In the genomic region with DNA sequence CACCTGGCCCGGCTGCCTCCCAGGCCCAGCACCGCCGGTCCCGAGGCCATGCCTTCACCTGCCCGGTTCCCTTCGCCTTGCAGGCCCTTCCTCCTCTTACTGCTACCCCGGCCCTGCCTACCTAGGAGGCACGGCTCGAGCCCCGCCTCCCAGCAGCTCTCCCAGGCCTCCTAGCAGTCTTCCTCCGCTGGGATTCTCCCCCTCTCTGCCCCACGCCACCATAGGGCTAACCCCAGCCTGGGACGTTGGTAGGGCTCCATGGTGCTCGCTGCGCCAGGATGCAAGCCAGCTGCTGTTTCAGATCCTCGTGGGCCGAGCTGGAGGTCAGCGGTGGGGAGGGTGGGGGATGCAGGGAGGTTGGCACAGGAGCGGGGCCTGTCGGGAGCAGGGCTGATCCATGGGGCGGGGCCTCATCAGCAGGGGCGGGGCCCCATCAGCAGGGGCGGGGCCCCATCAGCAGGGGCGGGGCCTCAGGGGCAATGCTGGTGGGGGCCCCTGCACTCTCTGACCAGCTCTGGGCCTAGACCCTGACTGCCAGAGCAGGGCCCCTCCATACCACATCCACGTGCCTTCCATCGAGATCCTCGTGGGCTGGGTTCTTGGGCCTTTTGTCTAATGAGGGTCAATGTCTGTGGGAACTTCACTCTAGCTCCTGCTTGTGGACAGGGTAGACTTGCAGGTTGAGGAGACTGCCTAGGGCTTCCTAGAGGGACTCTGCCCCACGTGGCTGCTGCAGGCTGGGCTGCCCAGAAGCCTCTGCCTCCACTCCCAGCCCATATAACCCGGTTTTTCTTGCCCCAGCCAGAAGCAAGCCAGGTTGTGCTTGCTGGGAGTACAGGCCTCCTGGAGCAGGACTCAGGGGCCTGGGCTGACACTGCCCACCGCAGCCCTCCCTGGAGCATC, we compare ENCODE assay signal across 7 cellular contexts.
DNase-seq lines count a peak whose midpoint lies in the region; ATAC-seq and TF ChIP-seq lines count a peak whose summit lies in the region.

No MANE protein-coding gene starts in this region.

- no peaks in the 10 kb centered on the region for H3K4me1 Mint-ChIP-seq in endodermal cell

- H3K4me1 ChIP-seq in endodermal cell (ENCODE audit: control insufficient read depth, insufficient read depth, low read length) (no peaks in the 10 kb centered on the region), neutrophil (ENCODE audit: control insufficient read depth in 1 of 2, insufficient read depth in 1 of 2, low read depth in 1 of 2, low read length in 1 of 2) (peaks cover 12 to 24% of the 10 kb centered on the region in 2 experiments), transverse colon (peaks cover 0 to 17% (median 9%) of the 10 kb centered on the region in 4 donors)

- ATAC-seq in GM21367 (IDR thresholded peaks at IDR 0.05; ENCODE audit: unreplicated experiment), result no peak

- TF ChIP-seq CTCF in GM20000 (IDR thresholded peaks at IDR 0.05; ENCODE audit: extremely low read depth, missing control alignments) (no peak), endodermal cell (conservative IDR thresholded peaks at IDR 0.05) (peak; percentile 47), neutrophil (IDR thresholded peaks at IDR 0.05) (no peak), transverse colon (IDR thresholded peaks at IDR 0.05) (no peak)

- no peak for TF ChIP-seq EP300 in transverse colon (IDR thresholded peaks at IDR 0.05; ENCODE audit: low read depth)

- no peaks in the 10 kb centered on the region for H3K27me3 ChIP-seq in endodermal cell (ENCODE audit: control insufficient read depth, insufficient read depth, low read length, poor library complexity, severe bottlenecking)
- no peaks in the 10 kb centered on the region for H3K27me3 ChIP-seq in neutrophil
- H3K27me3 ChIP-seq in transverse colon, result no peaks in the 10 kb centered on the region

- H3K9ac ChIP-seq in endodermal cell (ENCODE audit: extremely low read depth, low read length, poor library complexity, severe bottlenecking), result no peak overlapping the region

- no peaks in the 10 kb centered on the region for H3K9me3 Mint-ChIP-seq in endodermal cell

- H3K4me3 Mint-ChIP-seq in endodermal cell, result peak overlapping the region; percentile 69

- peaks cover 5% of the 10 kb centered on the region for H3K36me3 Mint-ChIP-seq in endodermal cell (ENCODE audit: low read depth)

- in situ Hi-C loops in transverse colon (cut with MboI; ENCODE audit: low pct_ligation_motif_present in 1 of 4, low pct_unique_long_range_greater_than_20kb in 1 of 4, low sequenced_read_pairs in 3 of 4), result no loop called here

- no peaks in the 10 kb centered on the region for H3K36me3 ChIP-seq in endodermal cell (ENCODE audit: control insufficient read depth, insufficient read depth, low read length)
- H3K36me3 ChIP-seq in neutrophil, result peaks cover 17% of the 10 kb centered on the region
- no peaks in the 10 kb centered on the region for H3K36me3 ChIP-seq in transverse colon

- intact Hi-C loops in transverse colon (cut with DNase I; ENCODE audit: low total_unique reads), result no loop called here

- H3K9me3 ChIP-seq in endodermal cell (ENCODE audit: control insufficient read depth, low read length) (no peaks in the 10 kb centered on the region), neutrophil (no peaks in the 10 kb centered on the region), transverse colon (no peaks in the 10 kb centered on the region)

- WGBS in endodermal cell (ENCODE audit: insufficient coverage in 1 of 2, insufficient read length in 1 of 2), 2 experiments, result 29 to 37% methylated on average over 6 to 30 of the region's 30 CpGs
- whole genome bisulfite sequencing in transverse colon (ENCODE audit: low coverage in 1 of 2), 2 donors, result 80% methylated on average over 23 of the region's 30 CpGs; no CpG with 5 or more reads in 1 of the 2 donors

- no peak for TF ChIP-seq POLR2A in transverse colon (IDR thresholded peaks at IDR 0.05)

- H3K4me3 ChIP-seq in endodermal cell (ENCODE audit: low read length), result peak overlapping the region; percentile 78
- H3K4me3 ChIP-seq in neutrophil (ENCODE audit: low read depth in 1 of 2, low read length in 1 of 2), result peak overlapping the region; percentile 27 to 84
- no peak overlapping the region for H3K4me3 ChIP-seq in transverse colon

- H3K27ac ChIP-seq in endodermal cell (ENCODE audit: low read depth, low read length) (no peak overlapping the region), neutrophil (peak overlapping the region; percentile 71), transverse colon (no peak overlapping the region)

- no peak overlapping the region for H3K27ac Mint-ChIP-seq in endodermal cell

- DNase-seq in GM20000 (ENCODE audit: low spot score), result peak; percentile 52
- peak; percentile 2 for DNase-seq in NCI-H2029 treated with DMSO at 0.1 percent for 48 hours (lab: John Stamatoyannopoulos, UW)
- peak; percentile 96 for DNase-seq in endodermal cell
- DNase-seq in T1000 (lab: John Stamatoyannopoulos, UW), result no peak
- DNase-seq in transverse colon, result no peak

- no peaks in the 10 kb centered on the region for H3K27me3 Mint-ChIP-seq in endodermal cell (ENCODE audit: insufficient read depth)

Comparison
In these comparisons a context has a peak if more than half of its experiments do, and no peak if none do; other contexts are left out.
1. DNase-seq: peak in GM20000 (single experiment), NCI-H2029 treated with DMSO at 0.1 percent for 48 hours (single experiment) and endodermal cell (single experiment); none in T1000 (single experiment) and transverse colon (single experiment).
2. H3K4me3 ChIP-seq: peak in endodermal cell (single experiment) and neutrophil (2 of 2); none in transverse colon (0 of 4).